ENCODE assay signal across 18 cellular contexts in genomic region chr3:110542552-110543164, GRCh38.
"Had no signal": no experiment of that assay in that cellular context is flagged by ENCODE, and none has a peak within 500 bp of the region (broad histone marks: within the 10 kb centered on the region; RNA-seq: fewer than 3 reads in every experiment).

No MANE protein-coding gene starts in this region.

- H3K9me3 ChIP-seq: ascending aorta, prostate gland, suprapubic skin had no signal

- ATAC-seq: activated T-helper 17 cell treated with anti-CD3 and anti-CD28 coated beads, Interleukin-2, amount 50 U/mL, for 72 hours; right cardiac atrium; T-helper 17 cell had no signal

- H3K4me3 Mint-ChIP-seq: activated B cell treated with CpG ODN at 0.5 μM for 24 hours; activated T-helper 17 cell treated with anti-CD3 and anti-CD28 coated beads, Interleukin-2, amount 50 U/mL, for 72 hours; nephron; stimulated activated naive CD8-positive, alpha-beta T cell treated with anti-CD3 and anti-CD28 coated beads, Interleukin-15, Interleukin-2, amounts not matched to agents 100 ng/mL and 50 ng/mL, for 24 hours; T-helper 17 cell; type B pancreatic cell had no signal

- H3K27me3 Mint-ChIP-seq: activated B cell treated with CpG ODN at 0.5 μM for 24 hours, type B pancreatic cell had no signal

- H3K4me3 ChIP-seq: ascending aorta, prostate gland, suprapubic skin had no signal

- H3K27ac Mint-ChIP-seq: activated B cell treated with CpG ODN at 0.5 μM for 24 hours; activated T-helper 17 cell treated with anti-CD3 and anti-CD28 coated beads, Interleukin-2, amount 50 U/mL, for 72 hours; nephron; stimulated activated naive CD8-positive, alpha-beta T cell treated with anti-CD3 and anti-CD28 coated beads, Interleukin-15, Interleukin-2, amounts not matched to agents 100 ng/mL and 50 ng/mL, for 24 hours; T-helper 17 cell; type B pancreatic cell had no signal

- H3K9me3 Mint-ChIP-seq: activated T-helper 17 cell treated with anti-CD3 and anti-CD28 coated beads, Interleukin-2, amount 50 U/mL, for 72 hours; nephron; stimulated activated naive CD8-positive, alpha-beta T cell treated with anti-CD3 and anti-CD28 coated beads, Interleukin-15, Interleukin-2, amounts not matched to agents 100 ng/mL and 50 ng/mL, for 24 hours; type B pancreatic cell had no signal

- H3K36me3 Mint-ChIP-seq: type B pancreatic cell had no signal

- H3K36me3 ChIP-seq: ascending aorta, prostate gland, suprapubic skin had no signal

- DNase-seq: activated B cell treated with CpG ODN at 0.5 μM for 24 hours; activated CD4-positive, alpha-beta T cell treated with anti-CD3 and anti-CD28 coated beads, Interleukin-2, amount 50 U/mL, for 1 hour; activated naive CD4-positive, alpha-beta T cell treated with Interleukin-2 at 50 U/mL for 16 hours; glutamatergic neuron; kidney glomerular epithelial cell; mesendoderm; right cardiac atrium; T-helper 17 cell had no signal

- FAIRE-seq: bronchial epithelial cell, TTC549 had no signal

- H3K27ac ChIP-seq: ascending aorta, epithelial cell of prostate, prostate gland, suprapubic skin had no signal

- H3K4me1 ChIP-seq: ascending aorta, prostate gland, suprapubic skin had no signal

- H3K4me1 Mint-ChIP-seq: activated B cell treated with CpG ODN at 0.5 μM for 24 hours; activated T-helper 17 cell treated with anti-CD3 and anti-CD28 coated beads, Interleukin-2, amount 50 U/mL, for 72 hours; nephron; T-helper 17 cell had no signal

- H3K27me3 ChIP-seq: ascending aorta, suprapubic skin had no signal
